In genomic region chr9:17777465-17777864, GRCh38 we compare ENCODE assay signal across 23 cellular contexts.
"Had no signal": no experiment of that assay in that cellular context is flagged by ENCODE, and none has a peak within 500 bp of the region (broad histone marks: within the 10 kb centered on the region; RNA-seq: fewer than 3 reads in every experiment).

No MANE protein-coding gene starts in this region.

- H3K4me1 Mint-ChIP-seq: endodermal cell had no signal

- H3K4me3 Mint-ChIP-seq: dendritic cell treated with granulocyte-macrophage colony-stimulating factor and Interleukin-4, amounts not matched to agents 40 ng/mL and 50 ng/mL, for 4 days; effector memory CD8-positive, alpha-beta T cell; endodermal cell had no signal

- H3K27me3 ChIP-seq: colonic mucosa, dorsolateral prefrontal cortex, esophagus muscularis mucosa, esophagus squamous epithelium, foreskin keratinocyte, gastrocnemius medialis, gastroesophageal sphincter, heart right ventricle had no signal

- H3K4me3 ChIP-seq: colonic mucosa, coronary artery, dorsolateral prefrontal cortex, esophagus muscularis mucosa, esophagus squamous epithelium, gastrocnemius medialis, gastroesophageal sphincter, heart right ventricle had no signal

- H3K27ac Mint-ChIP-seq: dendritic cell treated with granulocyte-macrophage colony-stimulating factor and Interleukin-4, amounts not matched to agents 40 ng/mL and 50 ng/mL, for 4 days; effector memory CD8-positive, alpha-beta T cell; endodermal cell had no signal

- H3K9me3 ChIP-seq: colonic mucosa, esophagus muscularis mucosa, esophagus squamous epithelium, gastrocnemius medialis, gastroesophageal sphincter had no signal

- H3K36me3 ChIP-seq: colonic mucosa, esophagus muscularis mucosa, esophagus squamous epithelium, gastrocnemius medialis, gastroesophageal sphincter, heart right ventricle had no signal

- H3K27ac ChIP-seq: colonic mucosa, coronary artery, dorsolateral prefrontal cortex, epithelial cell of prostate, esophagus muscularis mucosa, esophagus squamous epithelium, foreskin keratinocyte, gastrocnemius medialis, gastroesophageal sphincter, heart right ventricle had no signal

- H3K4me1 ChIP-seq: colonic mucosa, esophagus squamous epithelium, foreskin keratinocyte, gastrocnemius medialis had no signal

- H3K27me3 Mint-ChIP-seq: dendritic cell treated with granulocyte-macrophage colony-stimulating factor and Interleukin-4, amounts not matched to agents 40 ng/mL and 50 ng/mL, for 4 days; effector memory CD8-positive, alpha-beta T cell had no signal

- DNase-seq: colonic mucosa; cortex of kidney; dermis blood vessel endothelial cell; effector CD4-positive, alpha-beta T cell; effector CD8-positive, alpha-beta T cell; effector memory CD4-positive, alpha-beta T cell; effector memory CD8-positive, alpha-beta T cell; endodermal cell; erythroblast; esophagus squamous epithelium; foreskin fibroblast; foreskin keratinocyte; foreskin melanocyte; gastrocnemius medialis; glutamatergic neuron had no signal

- ATAC-seq: effector memory CD8-positive, alpha-beta T cell; esophagus mucosa; foreskin keratinocyte; gastrocnemius medialis; gastroesophageal sphincter had no signal
